Comparison of ENCODE assay signal across 14 cellular contexts in genomic region chr4:88756149-88756548, GRCh38.
"Had no signal": no experiment of that assay in that cellular context is flagged by ENCODE, and none has a peak within 500 bp of the region (broad histone marks: within the 10 kb centered on the region; RNA-seq: fewer than 3 reads in every experiment).

No MANE protein-coding gene starts in this region.

- H3K36me3 ChIP-seq: breast epithelium had no signal

- H3K9me3 ChIP-seq: breast epithelium, sigmoid colon, stomach had no signal

- DNase-seq: activated CD4-positive, alpha-beta T cell treated with anti-CD3 and anti-CD28 coated beads, Interleukin-2, amount 50 U/mL, for 1 hour; activated naive CD4-positive, alpha-beta T cell treated with anti-CD3 and anti-CD28 coated beads for 36 hours; activated naive CD8-positive, alpha-beta T cell treated with anti-CD3 and anti-CD28 coated beads, Interleukin-2, amount 50 U/mL, for 24 hours; activated T-cell treated with anti-CD3 and anti-CD28 coated beads for 4 hours; aorta; left ventricle myocardium superior; mesendoderm; nucleus accumbens; posterior cingulate gyrus; sigmoid colon; stimulated activated CD4-positive, alpha-beta T cell treated with anti-CD3 and anti-CD28 coated beads, Interleukin-1b, Interleukin-23, amount 100 ng/mL, for 48 hours; stomach; SW 1271 had no signal

- H3K4me3 ChIP-seq: breast epithelium, sigmoid colon, stomach had no signal

- H3K27ac ChIP-seq: breast epithelium, sigmoid colon, stomach had no signal

- H3K27me3 ChIP-seq: breast epithelium, sigmoid colon, stomach had no signal
